In genomic region chr15:100097342-100097899, GRCh38 we compare ENCODE assay signal across 30 cellular contexts.
"Had no signal": no experiment of that assay in that cellular context is flagged by ENCODE, and none has a peak within 500 bp of the region (broad histone marks: within the 10 kb centered on the region; RNA-seq: fewer than 3 reads in every experiment).

No MANE protein-coding gene starts in this region.

- H3K9ac ChIP-seq: neural progenitor cell had no signal

- DNase-seq: cerebellar nuclear complex; dorsolateral prefrontal cortex; effector CD8-positive, alpha-beta T cell; foreskin keratinocyte; heart left ventricle; left cardiac atrium; left ventricle myocardium inferior; lower lobe of right lung; mucosa of descending colon; naive B cell; nucleus accumbens; posterior cingulate gyrus; psoas muscle; stimulated activated CD4-positive, alpha-beta T cell treated with anti-CD3 and anti-CD28 coated beads, Interleukin-4, amount 100 ng/mL, for 4 hours; stimulated activated naive B cell treated with anti-CD40 and anti-IgM and Interleukin-4, amounts not matched to agents 10 μg/mL and 1 μg/mL and 100 μg/mL, for 72 hours; upper lobe of right lung; uterus had no signal

- H3K4me3 ChIP-seq: dorsolateral prefrontal cortex, esophagus muscularis mucosa, gastroesophageal sphincter, heart left ventricle, hepatocyte, left ventricle myocardium inferior, lower lobe of right lung, mucosa of descending colon, neural progenitor cell, ovary, psoas muscle, skin epidermis, spleen, thoracic aorta, tibial nerve, upper lobe of right lung, uterus had no signal

- H2AFZ ChIP-seq: hepatocyte, neural progenitor cell had no signal

- H3K4me3 Mint-ChIP-seq: mesothelial cell of epicardium; naive B cell; natural killer cell treated with Interleukin-12 subunit alpha and Interleukin-12 subunit beta and Interleukin-15 and Interleukin-18, amount 100 ng/mL, for 72 hours; neural progenitor cell; stimulated activated naive B cell treated with anti-CD40 and anti-IgM and Interleukin-4, amounts not matched to agents 10 μg/mL and 1 μg/mL and 100 μg/mL, for 72 hours; stimulated activated naive CD8-positive, alpha-beta T cell treated with anti-CD3 and anti-CD28 coated beads, Interleukin-15, Interleukin-2, amounts not matched to agents 100 ng/mL and 50 ng/mL, for 24 hours had no signal

- H3K36me3 Mint-ChIP-seq: naive B cell; natural killer cell treated with Interleukin-12 subunit alpha and Interleukin-12 subunit beta and Interleukin-15 and Interleukin-18, amount 100 ng/mL, for 72 hours; neural progenitor cell; stimulated activated naive B cell treated with anti-CD40 and anti-IgM and Interleukin-4, amounts not matched to agents 10 μg/mL and 1 μg/mL and 100 μg/mL, for 72 hours had no signal

- H3K4me1 Mint-ChIP-seq: naive B cell; stimulated activated naive B cell treated with anti-CD40 and anti-IgM and Interleukin-4, amounts not matched to agents 10 μg/mL and 1 μg/mL and 100 μg/mL, for 72 hours had no signal

- H3K9me3 Mint-ChIP-seq: natural killer cell treated with Interleukin-12 subunit alpha and Interleukin-12 subunit beta and Interleukin-15 and Interleukin-18, amount 100 ng/mL, for 72 hours; neural progenitor cell; stimulated activated naive CD8-positive, alpha-beta T cell treated with anti-CD3 and anti-CD28 coated beads, Interleukin-15, Interleukin-2, amounts not matched to agents 100 ng/mL and 50 ng/mL, for 24 hours had no signal

- H3K79me2 ChIP-seq: hepatocyte had no signal

- H3K27ac ChIP-seq: dorsolateral prefrontal cortex, esophagus muscularis mucosa, foreskin keratinocyte, gastroesophageal sphincter, heart left ventricle, hepatocyte, left ventricle myocardium inferior, lower lobe of right lung, neural progenitor cell, ovary, psoas muscle, skin epidermis, spleen, thoracic aorta, tibial nerve, upper lobe of right lung, uterus had no signal

- H3K4me2 ChIP-seq: hepatocyte, neural progenitor cell had no signal

- H3K27me3 ChIP-seq: dorsolateral prefrontal cortex, esophagus muscularis mucosa, foreskin keratinocyte, gastroesophageal sphincter, heart left ventricle, hepatocyte, neural progenitor cell, ovary, spleen, tibial nerve, upper lobe of right lung, uterus had no signal

- ATAC-seq: foreskin keratinocyte; gastroesophageal sphincter; left cardiac atrium; lower lobe of right lung; mucosa of descending colon; natural killer cell treated with Interleukin-12 subunit alpha and Interleukin-12 subunit beta and Interleukin-15 and Interleukin-18, amount 100 ng/mL, for 72 hours; psoas muscle; right cardiac atrium; stimulated activated naive B cell treated with anti-CD40 and anti-IgM and Interleukin-4, amounts not matched to agents 10 μg/mL and 1 μg/mL and 100 μg/mL, for 72 hours; upper lobe of right lung had no signal

- H3K9me3 ChIP-seq: esophagus muscularis mucosa, gastroesophageal sphincter, heart left ventricle, left ventricle myocardium inferior, lower lobe of right lung, mucosa of descending colon, ovary, psoas muscle, spleen, thoracic aorta, tibial nerve, upper lobe of right lung, uterus had no signal

- H3K27me3 Mint-ChIP-seq: stimulated activated naive B cell treated with anti-CD40 and anti-IgM and Interleukin-4, amounts not matched to agents 10 μg/mL and 1 μg/mL and 100 μg/mL, for 72 hours; stimulated activated naive CD8-positive, alpha-beta T cell treated with anti-CD3 and anti-CD28 coated beads, Interleukin-15, Interleukin-2, amounts not matched to agents 100 ng/mL and 50 ng/mL, for 24 hours had no signal

- H3K4me1 ChIP-seq: esophagus muscularis mucosa, foreskin keratinocyte, gastroesophageal sphincter, left ventricle myocardium inferior, lower lobe of right lung, neural progenitor cell, psoas muscle, spleen, upper lobe of right lung, uterus had no signal

- H3K36me3 ChIP-seq: heart left ventricle, left ventricle myocardium inferior, lower lobe of right lung, neural progenitor cell, ovary, spleen, thoracic aorta, tibial nerve, upper lobe of right lung, uterus had no signal

- H3K27ac Mint-ChIP-seq: mesothelial cell of epicardium; naive B cell; natural killer cell treated with Interleukin-12 subunit alpha and Interleukin-12 subunit beta and Interleukin-15 and Interleukin-18, amount 100 ng/mL, for 72 hours; neural progenitor cell; stimulated activated naive B cell treated with anti-CD40 and anti-IgM and Interleukin-4, amounts not matched to agents 10 μg/mL and 1 μg/mL and 100 μg/mL, for 72 hours; stimulated activated naive CD8-positive, alpha-beta T cell treated with anti-CD3 and anti-CD28 coated beads, Interleukin-15, Interleukin-2, amounts not matched to agents 100 ng/mL and 50 ng/mL, for 24 hours had no signal
